In the genomic region with DNA sequence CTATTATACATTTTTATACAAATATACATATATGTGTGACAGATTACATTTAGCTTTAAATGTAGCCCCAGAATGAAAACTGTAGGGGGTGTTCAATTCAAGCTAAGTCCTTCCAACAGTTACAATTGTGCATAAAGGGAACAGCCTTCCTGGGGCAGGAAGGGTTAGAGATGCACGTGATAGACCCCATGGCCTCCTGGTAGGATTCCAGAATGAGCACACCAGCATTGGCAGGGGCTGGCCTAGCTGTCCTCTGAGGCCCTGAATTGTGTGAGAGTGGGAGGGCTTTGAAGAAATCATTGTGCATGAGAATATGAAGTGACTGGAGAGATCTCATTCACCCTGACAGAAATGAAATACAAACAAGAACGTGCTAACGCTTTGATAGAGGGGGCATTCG, we compare ENCODE assay signal across 23 cellular contexts.
"Had no signal": no experiment of that assay in that cellular context is flagged by ENCODE, and none has a peak within 500 bp of the region (broad histone marks: within the 10 kb centered on the region; RNA-seq: fewer than 3 reads in every experiment).

No MANE protein-coding gene starts in this region.

- H3K36me3 ChIP-seq: neutrophil, pancreas, prostate gland, right lobe of liver, sigmoid colon, stomach, thoracic aorta, thyroid gland, tibial nerve, upper lobe of left lung, vagina had no signal

- DNase-seq: nephron progenitor cell; pancreas; right cardiac atrium; right lobe of liver; sigmoid colon; small intestine; stimulated activated CD4-positive, alpha-beta T cell treated with anti-CD3 and anti-CD28 coated beads, Interleukin-15, amount 100 ng/mL, for 24 hours; stimulated activated CD4-positive, alpha-beta T cell treated with anti-CD3 and anti-CD28 coated beads, Interleukin-2, amount 100 ng/mL, for 24 hours; stimulated activated CD4-positive, alpha-beta T cell treated with anti-CD3 and anti-CD28 coated beads, Interleukin-2, amount 100 ng/mL, for 48 hours; stimulated activated CD4-positive, alpha-beta T cell treated with anti-CD3 and anti-CD28 coated beads, Interleukin-4, amount 100 ng/mL, for 24 hours; stimulated activated naive B cell treated with anti-CD40 and anti-IgM and Interleukin-4, amounts not matched to agents 10 μg/mL and 1 μg/mL and 100 μg/mL, for 72 hours; stimulated activated naive CD4-positive, alpha-beta T cell treated with Interleukin-2 at 50 U/mL for 16 hours; stomach; thyroid gland; trophoblast cell; upper lobe of left lung had no signal

- H3K4me3 ChIP-seq: pancreas, prostate gland, right lobe of liver, sigmoid colon, stomach, thoracic aorta, thyroid gland, tibial nerve, upper lobe of left lung, vagina had no signal

- H3K4me1 ChIP-seq: pancreas, prostate gland, right lobe of liver had no signal

- H3K27me3 ChIP-seq: neutrophil, pancreas, right lobe of liver, sigmoid colon, stomach, thyroid gland, tibial nerve, upper lobe of left lung, vagina had no signal

- H3K27ac ChIP-seq: neutrophil, pancreas, prostate gland, right lobe of liver, sigmoid colon, stomach, thoracic aorta, thyroid gland, tibial nerve, upper lobe of left lung, vagina had no signal

- H3K9me3 ChIP-seq: neutrophil, pancreas, prostate gland, right lobe of liver, sigmoid colon, stomach, thoracic aorta, thyroid gland, tibial nerve, upper lobe of left lung, vagina had no signal

- ATAC-seq: natural killer cell treated with Interleukin-12 subunit alpha and Interleukin-12 subunit beta and Interleukin-15 and Interleukin-18, amount 100 ng/mL, for 72 hours; right cardiac atrium; right lobe of liver; stimulated activated effector memory CD8-positive, alpha-beta T cell treated with anti-CD3 and anti-CD28 coated beads, Interleukin-12 subunit alpha, Interleukin-12 subunit beta, amount 100 ng/mL, for 72 hours; stimulated activated naive B cell treated with anti-CD40 and anti-IgM and Interleukin-4, amounts not matched to agents 10 μg/mL and 1 μg/mL and 100 μg/mL, for 72 hours had no signal
